Comparison of ENCODE assay signal across 2 cellular contexts in genomic region chr18:50609171-50609570, GRCh38. TPM values are rescaled to one million over a fixed set of nuclear protein-coding genes. Genes with fewer than 3 reads are reported as not detected.
"Had no signal": no experiment of that assay in that cellular context is flagged by ENCODE, and none has a peak within 500 bp of the region (broad histone marks: within the 10 kb centered on the region; RNA-seq: fewer than 3 reads in every experiment).

No MANE protein-coding gene starts in this region.

RNA-seq across cellular contexts. Expression of gene MAPK4, which starts 49.3 kb away (rescaled TPM):
- total RNA-seq: LHCN-M2, M059J had no signal
